29 cellular contexts compared by ENCODE assay signal in the genomic region with DNA sequence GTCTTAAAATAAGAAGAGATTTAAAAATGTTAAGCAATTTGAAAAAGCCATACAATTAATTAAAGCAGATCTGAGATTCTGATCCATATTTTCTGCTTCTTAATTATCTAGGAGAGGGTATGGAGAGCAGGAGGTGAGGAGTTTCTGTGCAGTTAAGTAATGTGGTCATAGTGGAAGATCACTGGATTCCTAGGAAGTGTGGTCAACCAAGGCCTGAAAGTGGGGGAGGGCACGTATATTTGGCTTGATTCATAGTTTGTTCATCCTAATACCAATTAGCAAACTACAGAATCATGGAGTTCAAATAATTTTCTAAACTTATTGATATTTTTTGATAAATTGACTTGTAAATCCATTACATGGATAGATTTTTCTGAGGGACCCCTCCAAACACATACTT.
"Had no signal": no experiment of that assay in that cellular context is flagged by ENCODE, and none has a peak within 500 bp of the region (broad histone marks: within the 10 kb centered on the region; RNA-seq: fewer than 3 reads in every experiment).

No MANE protein-coding gene starts in this region.

- H3K27me3 ChIP-seq: ascending aorta, gastrocnemius medialis, heart left ventricle, neural progenitor cell, ovary, suprapubic skin had no signal

- H3K4me2 ChIP-seq: neural progenitor cell had no signal

- H3K36me3 Mint-ChIP-seq: activated naive CD4-positive, alpha-beta T cell treated with anti-CD3 and anti-CD28 coated beads, Interleukin-2, amount 10 ng/mL, durations not matched to agents 7 days and 5 days; naive thymus-derived CD4-positive, alpha-beta T cell; neural progenitor cell had no signal

- H3K36me3 ChIP-seq: ascending aorta, gastrocnemius medialis, heart left ventricle, neural progenitor cell, ovary, suprapubic skin had no signal

- H3K27ac Mint-ChIP-seq: activated CD4-positive, alpha-beta T cell treated with anti-CD3 and anti-CD28 coated beads, Interleukin-2, amount 10 ng/mL, durations not matched to agents 7 days and 5 days; activated CD8-positive, alpha-beta T cell treated with anti-CD3 and anti-CD28 coated beads, Interleukin-2, amount 10 ng/mL, durations not matched to agents 7 days and 5 days; activated naive CD4-positive, alpha-beta T cell treated with anti-CD3 and anti-CD28 coated beads, Interleukin-2, amount 10 ng/mL, durations not matched to agents 7 days and 5 days; activated naive CD8-positive, alpha-beta T cell treated with anti-CD3 and anti-CD28 coated beads, Interleukin-2, amount 50 U/mL, for 24 hours; naive thymus-derived CD4-positive, alpha-beta T cell; neural progenitor cell; stimulated activated naive CD8-positive, alpha-beta T cell treated with anti-CD3 and anti-CD28 coated beads, Interleukin-15, amount 100 ng/mL, for 72 hours had no signal

- H3K9ac ChIP-seq: neural progenitor cell had no signal

- DNase-seq: activated CD4-positive, alpha-beta T cell treated with anti-CD3 and anti-CD28 coated beads, Interleukin-2, amount 10 ng/mL, durations not matched to agents 7 days and 5 days; activated CD8-positive, alpha-beta memory T cell treated with anti-CD3 and anti-CD28 coated beads, Interleukin-2, amount 50 U/mL, for 4 hours; activated CD8-positive, alpha-beta T cell treated with anti-CD3 and anti-CD28 coated beads, Interleukin-2, amount 10 ng/mL, durations not matched to agents 7 days and 5 days; activated naive CD4-positive, alpha-beta T cell treated with anti-CD3 and anti-CD28 coated beads, Interleukin-2, amount 10 ng/mL, durations not matched to agents 7 days and 5 days; activated naive CD8-positive, alpha-beta T cell treated with anti-CD3 and anti-CD28 coated beads, Interleukin-2, amount 50 U/mL, for 24 hours; activated T-cell treated with anti-CD3 and anti-CD28 coated beads, Interleukin-2, amount 50 U/mL, for 4 hours; cortex of kidney; effector CD4-positive, alpha-beta T cell; gastrocnemius medialis; heart left ventricle; kidney glomerular epithelial cell; left ventricle myocardium superior; mesenchymal stem cell; mucosa of descending colon; naive thymus-derived CD4-positive, alpha-beta T cell; ovary; psoas muscle; right cardiac atrium; small intestine; stimulated activated CD4-positive, alpha-beta T cell treated with anti-CD3 and anti-CD28 coated beads, Interleukin-4, amount 100 ng/mL, for 1 hour; stimulated activated naive CD8-positive, alpha-beta T cell treated with anti-CD3 and anti-CD28 coated beads, Interleukin-15, amount 100 ng/mL, for 72 hours; T-helper 1 cell; T-helper 9 cell; trophoblast cell had no signal

- H3K4me3 ChIP-seq: ascending aorta, gastrocnemius medialis, heart left ventricle, mucosa of descending colon, neural progenitor cell, ovary, psoas muscle, suprapubic skin had no signal

- H2AFZ ChIP-seq: neural progenitor cell had no signal

- ATAC-seq: activated CD8-positive, alpha-beta T cell treated with anti-CD3 and anti-CD28 coated beads, Interleukin-2, amount 10 ng/mL, durations not matched to agents 7 days and 5 days; activated naive CD8-positive, alpha-beta T cell treated with anti-CD3 and anti-CD28 coated beads, Interleukin-2, amount 50 U/mL, for 24 hours; activated T-cell treated with anti-CD3 and anti-CD28 coated beads, Interleukin-2, amount 50 U/mL, for 4 hours; esophagus mucosa; gastrocnemius medialis; heart left ventricle; left ventricle myocardium superior; mucosa of descending colon; naive thymus-derived CD4-positive, alpha-beta T cell; psoas muscle; right cardiac atrium; stimulated activated naive CD8-positive, alpha-beta T cell treated with anti-CD3 and anti-CD28 coated beads, Interleukin-15, amount 100 ng/mL, for 72 hours had no signal

- H3K4me1 Mint-ChIP-seq: activated CD4-positive, alpha-beta T cell treated with anti-CD3 and anti-CD28 coated beads, Interleukin-2, amount 10 ng/mL, durations not matched to agents 7 days and 5 days; activated naive CD4-positive, alpha-beta T cell treated with anti-CD3 and anti-CD28 coated beads, Interleukin-2, amount 10 ng/mL, durations not matched to agents 7 days and 5 days; activated naive CD8-positive, alpha-beta T cell treated with anti-CD3 and anti-CD28 coated beads, Interleukin-2, amount 50 U/mL, for 24 hours; central memory CD8-positive, alpha-beta T cell; naive thymus-derived CD4-positive, alpha-beta T cell; neural progenitor cell; stimulated activated naive CD8-positive, alpha-beta T cell treated with anti-CD3 and anti-CD28 coated beads, Interleukin-15, amount 100 ng/mL, for 72 hours had no signal

- H3K27me3 Mint-ChIP-seq: activated CD4-positive, alpha-beta T cell treated with anti-CD3 and anti-CD28 coated beads, Interleukin-2, amount 10 ng/mL, durations not matched to agents 7 days and 5 days; activated naive CD4-positive, alpha-beta T cell treated with anti-CD3 and anti-CD28 coated beads, Interleukin-2, amount 10 ng/mL, durations not matched to agents 7 days and 5 days; activated naive CD8-positive, alpha-beta T cell treated with anti-CD3 and anti-CD28 coated beads, Interleukin-2, amount 50 U/mL, for 24 hours; central memory CD8-positive, alpha-beta T cell; naive thymus-derived CD4-positive, alpha-beta T cell; stimulated activated naive CD8-positive, alpha-beta T cell treated with anti-CD3 and anti-CD28 coated beads, Interleukin-15, amount 100 ng/mL, for 72 hours had no signal

- H3K4me3 Mint-ChIP-seq: activated CD4-positive, alpha-beta T cell treated with anti-CD3 and anti-CD28 coated beads, Interleukin-2, amount 10 ng/mL, durations not matched to agents 7 days and 5 days; activated CD8-positive, alpha-beta T cell treated with anti-CD3 and anti-CD28 coated beads, Interleukin-2, amount 10 ng/mL, durations not matched to agents 7 days and 5 days; activated naive CD4-positive, alpha-beta T cell treated with anti-CD3 and anti-CD28 coated beads, Interleukin-2, amount 10 ng/mL, durations not matched to agents 7 days and 5 days; activated naive CD8-positive, alpha-beta T cell treated with anti-CD3 and anti-CD28 coated beads, Interleukin-2, amount 50 U/mL, for 24 hours; activated T-cell treated with anti-CD3 and anti-CD28 coated beads, Interleukin-2, amount 50 U/mL, for 4 hours; central memory CD8-positive, alpha-beta T cell; naive thymus-derived CD4-positive, alpha-beta T cell; neural progenitor cell; stimulated activated naive CD8-positive, alpha-beta T cell treated with anti-CD3 and anti-CD28 coated beads, Interleukin-15, amount 100 ng/mL, for 72 hours had no signal

- H3K4me1 ChIP-seq: ascending aorta, gastrocnemius medialis, heart left ventricle, neural progenitor cell, psoas muscle, suprapubic skin had no signal

- H3K27ac ChIP-seq: ascending aorta, gastrocnemius medialis, heart left ventricle, neural progenitor cell, ovary, psoas muscle, suprapubic skin had no signal

- H3K9me3 ChIP-seq: ascending aorta, gastrocnemius medialis, mucosa of descending colon, ovary, psoas muscle, suprapubic skin had no signal

- H3K9me3 Mint-ChIP-seq: activated CD4-positive, alpha-beta T cell treated with anti-CD3 and anti-CD28 coated beads, Interleukin-2, amount 10 ng/mL, durations not matched to agents 7 days and 5 days had no signal
